In the genomic region with DNA sequence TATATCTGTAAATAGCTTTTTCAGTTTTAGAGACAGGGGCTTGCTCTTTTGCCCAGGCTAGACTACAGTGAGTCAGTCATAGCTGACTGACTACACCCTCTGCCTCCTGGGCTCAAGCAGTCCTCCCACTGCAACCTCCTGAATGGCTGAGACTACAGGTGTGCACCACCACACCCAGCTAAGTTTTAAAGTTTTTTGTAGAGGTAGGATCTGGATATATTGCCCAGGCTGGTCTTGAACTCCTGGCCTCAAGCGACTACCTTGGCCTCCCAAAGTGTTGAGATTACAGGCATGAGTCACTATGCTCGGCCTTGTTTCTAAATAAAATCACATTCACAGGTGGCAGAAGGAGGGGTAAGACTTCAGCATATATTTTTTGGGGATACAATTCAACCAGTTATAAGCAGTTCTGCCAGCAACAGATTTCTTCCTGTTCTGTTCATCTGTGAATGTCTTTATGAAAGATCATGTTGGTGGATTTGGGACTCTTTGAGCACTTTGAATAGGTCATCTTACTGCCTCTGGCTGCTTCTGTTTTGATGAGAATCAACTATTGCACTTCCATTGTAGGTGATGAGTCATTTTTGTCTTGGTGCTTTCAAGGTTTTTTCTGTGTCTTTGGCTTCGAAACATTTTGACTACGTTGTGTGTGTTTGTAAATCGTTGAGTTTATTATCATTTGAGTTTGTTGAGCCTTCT, we compare ENCODE assay signal across 11 cellular contexts. TPM values are rescaled to one million over a fixed set of nuclear protein-coding genes. Genes with fewer than 3 reads are reported as not detected.
A peak's percentile ranks its signal among the peaks of the same experiment; 100 is the strongest.
DNase-seq lines count a peak whose midpoint lies in the region; ATAC-seq and TF ChIP-seq lines count a peak whose summit lies in the region.
"Had no signal": no experiment of that assay in that cellular context is flagged by ENCODE, and none has a peak within 500 bp of the region (broad histone marks: within the 10 kb centered on the region; RNA-seq: fewer than 3 reads in every experiment).

No MANE protein-coding gene starts in this region.

- DNase-seq in activated gamma-delta T cell (lab: John Stamatoyannopoulos, UW) = no peak
- DNase-seq in NCI-H1930 (lab: John Stamatoyannopoulos, UW) = no peak
- DNase-seq in WERI-Rb-1 = no peak
- no peak for DNase-seq in NCI-H82 treated with DMSO at 0.1 percent for 48 hours (lab: John Stamatoyannopoulos, UW; ENCODE audit: unreplicated experiment)
- DNase-seq: activated B cell treated with CpG ODN at 0.5 μM for 24 hours; effector CD4-positive, alpha-beta T cell; stimulated activated CD4-positive, alpha-beta T cell treated with anti-CD3 and anti-CD28 coated beads, Interleukin-2, amount 100 ng/mL, for 48 hours had no signal

- H3K27ac ChIP-seq in WERI-Rb-1 = no peak overlapping the region; the same call in 1 of the 2 replicates

- no peak for TF ChIP-seq CTCF in WERI-Rb-1 (IDR thresholded peaks at IDR 0.05; ENCODE audit: low read depth, low read length)

- H3K4me3 ChIP-seq in WERI-Rb-1 (ENCODE audit: low read depth, low read length) = no peak overlapping the region

- peak; percentile 78 for ATAC-seq in GM18867 (IDR thresholded peaks at IDR 0.05; ENCODE audit: unreplicated experiment)
- ATAC-seq in GM21717 (IDR thresholded peaks at IDR 0.05; ENCODE audit: unreplicated experiment) = peak; percentile 83
- ATAC-seq in HG03457 (IDR thresholded peaks at IDR 0.05; ENCODE audit: unreplicated experiment) = peak; percentile 62
- peak; percentile 35 for ATAC-seq in esophagus mucosa

- no peaks in the 10 kb centered on the region for H3K9me3 ChIP-seq in WERI-Rb-1 (ENCODE audit: severe bottlenecking)

- H3K27me3 ChIP-seq in WERI-Rb-1 (ENCODE audit: insufficient read depth, low read depth, severe bottlenecking) = no peaks in the 10 kb centered on the region

- H3K36me3 ChIP-seq in WERI-Rb-1 = peaks cover 3% of the 10 kb centered on the region

RNA-seq across cellular contexts. Expression of gene RBM33, which starts 15.7 kb away (rescaled TPM):
- total RNA-seq in esophagus mucosa = 29.8 TPM
